Comparison of ENCODE assay signal across 4 cellular contexts in the genomic region with DNA sequence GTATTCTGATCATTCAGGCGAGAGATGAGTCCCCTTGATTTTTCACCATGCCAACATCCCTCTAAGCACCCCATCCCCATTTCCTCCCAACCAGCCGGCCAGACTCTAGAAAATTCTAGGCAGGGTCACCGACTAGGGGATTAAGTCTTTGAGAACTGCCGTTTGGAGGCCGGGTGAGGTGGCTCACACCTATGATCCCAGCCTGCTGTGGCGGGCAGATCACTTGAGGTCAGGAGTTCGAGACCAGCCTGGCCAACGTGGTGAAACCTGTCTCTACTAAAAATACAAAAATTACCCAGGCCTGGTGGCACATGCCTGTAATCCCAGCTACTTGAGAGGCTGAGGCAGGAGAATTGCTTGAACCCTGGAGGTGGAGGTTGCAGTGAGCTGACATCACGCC. TPM values are rescaled to one million over a fixed set of nuclear protein-coding genes. Genes with fewer than 3 reads are reported as not detected.
"Had no signal": no experiment of that assay in that cellular context is flagged by ENCODE, and none has a peak within 500 bp of the region (broad histone marks: within the 10 kb centered on the region; RNA-seq: fewer than 3 reads in every experiment).

No MANE protein-coding gene starts in this region.

RNA-seq across cellular contexts. Expression of gene SH2D6, which starts 21.1 kb away (rescaled TPM):
- total RNA-seq: heart left ventricle, lung microvascular endothelial cell, omental fat pad had no signal
- polyA plus RNA-seq: endothelial cell of umbilical vein, heart left ventricle had no signal
